Comparison of ENCODE assay signal across 30 cellular contexts in the genomic region with DNA sequence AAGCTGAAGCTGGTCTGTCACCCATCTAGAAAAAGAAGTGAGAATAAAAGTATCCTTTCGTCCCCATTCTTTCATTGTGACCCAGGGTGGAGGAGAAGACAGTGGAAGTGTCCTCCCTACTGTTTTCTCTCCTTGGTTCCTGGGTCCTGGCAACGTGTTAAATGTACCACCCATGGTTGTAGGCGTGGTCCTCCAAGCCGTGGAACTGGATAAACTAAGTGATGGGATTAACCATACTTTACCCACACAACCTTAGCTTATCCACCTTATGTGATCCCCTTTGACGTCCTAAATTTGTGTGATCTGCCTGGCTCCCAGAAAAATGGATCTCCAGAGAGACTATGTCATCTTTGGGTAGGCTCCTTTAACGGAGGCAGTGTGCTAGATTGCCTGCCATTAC.
"Had no signal": no experiment of that assay in that cellular context is flagged by ENCODE, and none has a peak within 500 bp of the region (broad histone marks: within the 10 kb centered on the region; RNA-seq: fewer than 3 reads in every experiment).

No MANE protein-coding gene starts in this region.

- H3K4me1 Mint-ChIP-seq: activated naive CD8-positive, alpha-beta T cell treated with anti-CD3 and anti-CD28 coated beads for 36 hours; nephron; stimulated activated effector memory CD8-positive, alpha-beta T cell treated with anti-CD3 and anti-CD28 coated beads, Interleukin-12 subunit alpha, Interleukin-12 subunit beta, amount 100 ng/mL, for 72 hours had no signal

- ATAC-seq: body of pancreas, gastrocnemius medialis, sciatic nerve, T-helper 17 cell had no signal

- H3K9me3 ChIP-seq: adrenal gland, body of pancreas, colonic mucosa, gastrocnemius medialis had no signal

- DNase-seq: activated CD4-positive, alpha-beta T cell treated with anti-CD3 and anti-CD28 coated beads for 1 hour; activated effector memory CD4-positive, alpha-beta T cell treated with Interleukin-2 at 50 U/mL for 16 hours; activated naive CD8-positive, alpha-beta T cell treated with anti-CD3 and anti-CD28 coated beads for 36 hours; activated T-cell treated with anti-CD3 and anti-CD28 coated beads for 4 hours; adrenal gland; aorta; body of pancreas; colonic mucosa; effector CD8-positive, alpha-beta T cell; gastrocnemius medialis; glutamatergic neuron; left ventricle myocardium inferior; stimulated activated CD4-positive, alpha-beta T cell treated with anti-CD3 and anti-CD28 coated beads, Interleukin-12 subunit alpha, Interleukin-12 subunit beta, amount 100 ng/mL, for 4 hours; stimulated activated CD4-positive, alpha-beta T cell treated with anti-CD3 and anti-CD28 coated beads, Interleukin-4, amount 100 ng/mL, for 24 hours; T-helper 17 cell had no signal

- H3K4me3 ChIP-seq: adrenal gland, body of pancreas, cardiac muscle cell, colonic mucosa, gastrocnemius medialis, left ventricle myocardium inferior, lung, mucosa of descending colon, skin epidermis, thoracic aorta had no signal

- H3K36me3 ChIP-seq: adrenal gland, cardiac muscle cell, colonic mucosa, gastrocnemius medialis, left ventricle myocardium inferior, neutrophil, thoracic aorta had no signal

- H3K27ac ChIP-seq: adrenal gland, body of pancreas, cardiac muscle cell, colonic mucosa, gastrocnemius medialis, left ventricle myocardium inferior, neutrophil, skin epidermis, thoracic aorta had no signal

- H3K27ac Mint-ChIP-seq: activated CD8-positive, alpha-beta T cell treated with anti-CD3 and anti-CD28 coated beads, Interleukin-2, amount 10 ng/mL, durations not matched to agents 7 days and 5 days; activated naive CD4-positive, alpha-beta T cell treated with anti-CD3 and anti-CD28 coated beads for 36 hours; activated naive CD8-positive, alpha-beta T cell treated with anti-CD3 and anti-CD28 coated beads for 36 hours; activated T-cell treated with anti-CD3 and anti-CD28 coated beads, Interleukin-2, amount 50 U/mL, for 72 hours; stimulated activated effector memory CD8-positive, alpha-beta T cell treated with anti-CD3 and anti-CD28 coated beads, Interleukin-12 subunit alpha, Interleukin-12 subunit beta, amount 100 ng/mL, for 72 hours; stimulated activated naive CD8-positive, alpha-beta T cell treated with anti-CD3 and anti-CD28 coated beads, Interleukin-15, Interleukin-2, amounts not matched to agents 100 ng/mL and 50 ng/mL, for 24 hours had no signal

- H3K4me1 ChIP-seq: adrenal gland, body of pancreas, colonic mucosa, gastrocnemius medialis, left ventricle myocardium inferior had no signal

- H3K4me3 Mint-ChIP-seq: activated CD8-positive, alpha-beta T cell treated with anti-CD3 and anti-CD28 coated beads, Interleukin-2, amount 10 ng/mL, durations not matched to agents 7 days and 5 days; activated naive CD4-positive, alpha-beta T cell treated with anti-CD3 and anti-CD28 coated beads for 36 hours; activated naive CD8-positive, alpha-beta T cell treated with anti-CD3 and anti-CD28 coated beads for 36 hours; activated T-cell treated with anti-CD3 and anti-CD28 coated beads, Interleukin-2, amount 50 U/mL, for 72 hours; nephron; stimulated activated effector memory CD8-positive, alpha-beta T cell treated with anti-CD3 and anti-CD28 coated beads, Interleukin-12 subunit alpha, Interleukin-12 subunit beta, amount 100 ng/mL, for 72 hours; stimulated activated naive CD8-positive, alpha-beta T cell treated with anti-CD3 and anti-CD28 coated beads, Interleukin-15, Interleukin-2, amounts not matched to agents 100 ng/mL and 50 ng/mL, for 24 hours; T-helper 17 cell had no signal

- H3K27me3 ChIP-seq: adrenal gland, body of pancreas, cardiac muscle cell, colonic mucosa had no signal

- H3K36me3 Mint-ChIP-seq: activated naive CD8-positive, alpha-beta T cell treated with anti-CD3 and anti-CD28 coated beads for 36 hours; stimulated activated effector memory CD8-positive, alpha-beta T cell treated with anti-CD3 and anti-CD28 coated beads, Interleukin-12 subunit alpha, Interleukin-12 subunit beta, amount 100 ng/mL, for 72 hours had no signal

- FAIRE-seq: islet of Langerhans, urothelium cell line had no signal
